In the genomic region with DNA sequence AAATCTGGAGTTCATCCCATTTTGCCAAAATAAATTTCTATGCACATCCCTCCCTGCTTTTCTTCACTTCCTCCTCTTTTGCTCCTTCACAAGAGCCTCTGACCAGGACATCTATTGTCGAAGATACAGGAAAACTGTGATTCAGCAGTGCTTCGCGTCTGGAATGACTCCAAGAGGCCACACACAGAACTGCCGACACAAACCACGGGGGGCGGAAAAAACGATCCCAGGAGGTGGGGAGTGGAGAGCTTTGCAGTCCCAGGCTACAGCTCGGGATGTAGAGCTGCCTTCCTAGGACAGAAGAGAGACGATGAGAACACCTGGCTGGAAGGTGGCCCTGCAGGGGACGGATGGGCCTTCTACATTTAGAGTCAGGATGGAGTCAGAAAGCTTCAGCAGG, we compare ENCODE assay signal across 8 cellular contexts.
DNase-seq lines count a peak whose midpoint lies in the region; ATAC-seq and TF ChIP-seq lines count a peak whose summit lies in the region.

No MANE protein-coding gene starts in this region.

- POLR2A ChIA-PET in AG04449 (lab: Yijun Ruan, JAX): no interaction called here

- no peak overlapping the region for H3K9ac ChIP-seq in mesenchymal stem cell (ENCODE audit: low read length)

- no peak for ATAC-seq in activated T-helper 17 cell treated with anti-CD3 and anti-CD28 coated beads, Interleukin-2, amount 50 U/mL, for 72 hours (replicated peaks)

- H3K36me3 ChIP-seq in mesenchymal stem cell (ENCODE audit: control insufficient read depth in 1 of 2, insufficient read depth in 2 of 2, low read depth in 1 of 2, low read length in 2 of 2) (no peaks in the 10 kb centered on the region), tibial artery (no peaks in the 10 kb centered on the region)

- H3K4ac ChIP-seq in mesenchymal stem cell (ENCODE audit: low read depth in 1 of 2, low read length in 2 of 2): no peak overlapping the region

- no peak overlapping the region for H4K91ac ChIP-seq in mesenchymal stem cell (ENCODE audit: low read length)

- no peak overlapping the region for H2BK5ac ChIP-seq in mesenchymal stem cell (ENCODE audit: low read depth, low read length, poor library complexity, severe bottlenecking)

- in situ Hi-C loops in G401 (cut with HindIII; ENCODE audit: low sequenced_read_pairs): no loop called here

- no peak overlapping the region for H2BK15ac ChIP-seq in mesenchymal stem cell (ENCODE audit: low read depth, poor library complexity, severe bottlenecking)

- peaks cover 7% of the 10 kb centered on the region for H3K36me3 Mint-ChIP-seq in activated T-helper 17 cell treated with anti-CD3 and anti-CD28 coated beads, Interleukin-2, amount 50 U/mL, for 72 hours (ENCODE audit: low read depth)

- CTCF ChIA-PET in AG04449 (lab: Yijun Ruan, JAX): interaction anchor here (0.8 to 3.0 kb wide), 2 partner anchors 10 to 44 kb away, joined by 4 to 14 read pairs; no protein-coding TSS in a partner anchor

- H3K4me1 ChIP-seq in mesenchymal stem cell (ENCODE audit: control insufficient read depth, insufficient read depth, low read depth, low read length) (no peaks in the 10 kb centered on the region), tibial artery (peaks cover 0 to 67% (median 38%) of the 10 kb centered on the region in 4 donors)

- H2BK120ac ChIP-seq in mesenchymal stem cell (ENCODE audit: low read depth, low read length): no peak overlapping the region

- H3K4me2 ChIP-seq in mesenchymal stem cell (ENCODE audit: low read length, poor library complexity, severe bottlenecking): no peak overlapping the region

- H3K14ac ChIP-seq in mesenchymal stem cell (ENCODE audit: low read length in 2 of 2): no peak overlapping the region

- peak overlapping the region; percentile 97 for H3K4me3 Mint-ChIP-seq in activated T-helper 17 cell treated with anti-CD3 and anti-CD28 coated beads, Interleukin-2, amount 50 U/mL, for 72 hours

- H3K23ac ChIP-seq in mesenchymal stem cell (ENCODE audit: low read length in 2 of 2): no peak overlapping the region

- peaks cover 3% of the 10 kb centered on the region for H3K9me3 Mint-ChIP-seq in activated T-helper 17 cell treated with anti-CD3 and anti-CD28 coated beads, Interleukin-2, amount 50 U/mL, for 72 hours

- H3K27me3 ChIP-seq in mesenchymal stem cell (ENCODE audit: control insufficient read depth in 1 of 2, insufficient read depth in 1 of 2, low read length in 2 of 2): no peaks in the 10 kb centered on the region
- H3K27me3 ChIP-seq in tibial artery: no peaks in the 10 kb centered on the region

- WGBS in mesenchymal stem cell: 13% methylated on average over 10 of the region's 10 CpGs

- H2AK5ac ChIP-seq in mesenchymal stem cell (ENCODE audit: low read length, severe bottlenecking): no peak overlapping the region

- no peak overlapping the region for H2BK12ac ChIP-seq in mesenchymal stem cell (ENCODE audit: low read length in 2 of 2)

- no peak overlapping the region for H4K8ac ChIP-seq in mesenchymal stem cell (ENCODE audit: low read length)

- intact Hi-C loops in tibial artery (cut with DNase I; ENCODE audit: low total_unique reads): no loop called here

- H2AFZ ChIP-seq in mesenchymal stem cell (ENCODE audit: low read depth, low read length): no peak overlapping the region

- peak; percentile 41 for TF ChIP-seq CTCF in AG04449 (IDR thresholded peaks at IDR 0.05; ENCODE audit: insufficient read depth, low read length, missing control alignments)
- no peak for TF ChIP-seq CTCF in tibial artery (IDR thresholded peaks at IDR 0.05)

- H3K18ac ChIP-seq in mesenchymal stem cell (ENCODE audit: low read depth in 1 of 2, low read length in 2 of 2): no peak overlapping the region

- peak overlapping the region; percentile 99 for H3K27ac Mint-ChIP-seq in activated T-helper 17 cell treated with anti-CD3 and anti-CD28 coated beads, Interleukin-2, amount 50 U/mL, for 72 hours

- peaks cover 74% of the 10 kb centered on the region for H3K4me1 Mint-ChIP-seq in activated T-helper 17 cell treated with anti-CD3 and anti-CD28 coated beads, Interleukin-2, amount 50 U/mL, for 72 hours

- H3K79me1 ChIP-seq in mesenchymal stem cell (replicated peaks; ENCODE audit: low read length, poor library complexity, severe bottlenecking): no peaks in the 10 kb centered on the region

- H3K27ac ChIP-seq in mesenchymal stem cell (ENCODE audit: low read length, poor library complexity, severe bottlenecking) (no peak overlapping the region), tibial artery (no peak overlapping the region)

- DNase-seq in AG04449 (ENCODE audit: low read depth, low spot score): no peak
- peak; percentile 9 for DNase-seq in G401 (ENCODE audit: low spot score)
- peak; percentile 89 for DNase-seq in iPS-NIHi7 (ENCODE audit: extremely low spot score)
- DNase-seq in mesenchymal stem cell: no peak
- no peak for DNase-seq in cerebellum (ENCODE audit: low spot score)
- no peak for DNase-seq in tibial artery
- no peak for DNase-seq in SIG-M5 (lab: John Stamatoyannopoulos, UW)

- no peak overlapping the region for H3K4me3 ChIP-seq in AG04449 (ENCODE audit: low read depth, low read length)
- H3K4me3 ChIP-seq in mesenchymal stem cell (ENCODE audit: insufficient read depth in 1 of 2, low read depth in 1 of 2, low read length in 2 of 2): no peak overlapping the region
- H3K4me3 ChIP-seq in tibial artery: no peak overlapping the region

- H3K27me3 Mint-ChIP-seq in activated T-helper 17 cell treated with anti-CD3 and anti-CD28 coated beads, Interleukin-2, amount 50 U/mL, for 72 hours: no peaks in the 10 kb centered on the region

- no peaks in the 10 kb centered on the region for H3K9me3 ChIP-seq in mesenchymal stem cell (ENCODE audit: control insufficient read depth, low read length)
- H3K9me3 ChIP-seq in tibial artery: no peaks in the 10 kb centered on the region

Comparison
In these comparisons a context has a peak if more than half of its experiments do, and no peak if none do; other contexts are left out.
1. DNase-seq: peak in G401 (single experiment) and iPS-NIHi7 (single experiment); none in AG04449 (single experiment), mesenchymal stem cell (single experiment), cerebellum (single experiment), tibial artery (0 of 2) and SIG-M5 (single experiment).